Comparison of ENCODE assay signal across 1 cellular context in the genomic region with DNA sequence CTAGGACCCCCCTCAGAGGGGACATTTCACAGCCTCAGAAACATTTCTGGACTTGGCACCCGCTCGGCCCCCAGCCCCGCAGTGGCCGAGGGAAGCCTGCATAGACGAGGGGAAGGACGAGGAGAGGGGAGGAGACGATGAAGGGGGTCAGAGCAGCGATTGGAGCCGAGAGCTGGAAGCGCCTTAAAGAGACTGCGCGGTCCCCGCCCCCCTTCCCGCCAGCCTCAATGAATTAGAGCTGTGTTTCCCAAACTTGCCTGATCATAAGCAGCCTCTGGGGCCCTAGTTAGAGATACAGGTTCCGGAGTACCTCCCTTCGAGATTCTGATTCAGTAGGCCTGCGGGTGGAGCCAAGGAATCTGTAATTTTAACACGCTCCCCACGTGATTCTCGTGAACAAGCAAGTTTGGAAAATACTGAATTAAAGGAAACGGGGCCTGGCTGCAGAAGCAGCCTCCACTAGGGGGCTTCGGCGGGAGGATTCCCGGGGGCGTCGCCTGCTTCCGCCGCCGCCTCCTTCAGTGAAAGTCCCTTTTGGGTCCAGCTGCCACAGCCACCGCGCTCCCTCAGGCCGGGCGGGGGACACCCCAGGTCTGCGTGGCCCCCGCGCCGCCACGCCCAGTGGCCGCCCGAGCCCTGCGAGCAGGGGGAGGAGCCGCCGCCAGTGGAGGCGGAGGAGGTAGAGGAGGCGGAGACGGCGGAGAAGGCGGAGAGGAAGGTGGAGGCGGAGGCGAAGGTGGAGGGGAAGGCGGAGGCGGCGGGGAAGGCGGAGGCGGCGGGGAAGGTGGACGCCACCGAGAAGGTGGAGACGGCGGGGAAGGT.
TF ChIP-seq lines count a peak whose summit lies in the region.

Gene USP27X (plus strand): TSS at position 651 of the 822 bp plus-strand sequence. CDS start 824 bp downstream, outside the sequence.

TF ChIP-seq in HEK293, 187 proteins besides CTCF, POLR2A, EP300 and RAD21 (continued from another document and continues in another):
- no peak for TF ChIP-seq ZBTB6 (tag by site-specific recombination; IDR thresholded peaks at IDR 0.05)
- TF ChIP-seq ZBTB44 (tag by site-specific recombination; IDR thresholded peaks at IDR 0.05) = no peak
- no peak for TF ChIP-seq ZBTB10 (tag by site-specific recombination; IDR thresholded peaks at IDR 0.05)
- TF ChIP-seq ZBTB20 (tag by site-specific recombination; IDR thresholded peaks at IDR 0.05) = peak; percentile 99
- peak; percentile 53 for TF ChIP-seq ZBTB48 (tag by site-specific recombination; IDR thresholded peaks at IDR 0.05)
- no peak for TF ChIP-seq GLI2 (tag by site-specific recombination; IDR thresholded peaks at IDR 0.05; ENCODE audit: borderline replicate concordance, low read depth)
- no peak for TF ChIP-seq ZNF792 (tag by site-specific recombination; IDR thresholded peaks at IDR 0.05)
- peak; percentile 99 for TF ChIP-seq ZFHX2 (tag by site-specific recombination; conservative IDR thresholded peaks at IDR 0.05)
- TF ChIP-seq ZNF513 (tag by site-specific recombination; IDR thresholded peaks at IDR 0.05) = peak; percentile 59
- no peak for TF ChIP-seq ZNF24 (tag by site-specific recombination; IDR thresholded peaks at IDR 0.05)
- TF ChIP-seq, protein P1, sequence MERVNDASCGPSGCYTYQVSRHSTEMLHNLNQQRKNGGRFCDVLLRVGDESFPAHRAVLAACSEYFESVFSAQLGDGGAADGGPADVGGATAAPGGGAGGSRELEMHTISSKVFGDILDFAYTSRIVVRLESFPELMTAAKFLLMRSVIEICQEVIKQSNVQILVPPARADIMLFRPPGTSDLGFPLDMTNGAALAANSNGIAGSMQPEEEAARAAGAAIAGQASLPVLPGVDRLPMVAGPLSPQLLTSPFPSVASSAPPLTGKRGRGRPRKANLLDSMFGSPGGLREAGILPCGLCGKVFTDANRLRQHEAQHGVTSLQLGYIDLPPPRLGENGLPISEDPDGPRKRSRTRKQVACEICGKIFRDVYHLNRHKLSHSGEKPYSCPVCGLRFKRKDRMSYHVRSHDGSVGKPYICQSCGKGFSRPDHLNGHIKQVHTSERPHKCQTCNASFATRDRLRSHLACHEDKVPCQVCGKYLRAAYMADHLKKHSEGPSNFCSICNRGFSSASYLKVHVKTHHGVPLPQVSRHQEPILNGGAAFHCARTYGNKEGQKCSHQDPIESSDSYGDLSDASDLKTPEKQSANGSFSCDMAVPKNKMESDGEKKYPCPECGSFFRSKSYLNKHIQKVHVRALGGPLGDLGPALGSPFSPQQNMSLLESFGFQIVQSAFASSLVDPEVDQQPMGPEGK (tag by site-specific recombination; IDR thresholded peaks at IDR 0.05) = peak; percentile 72
- TF ChIP-seq KLF8 (tag by site-specific recombination; IDR thresholded peaks at IDR 0.05) = peak; percentile 73; the same call in 1 of the 2 replicates
- TF ChIP-seq ZNF112 (tag by site-specific recombination; IDR thresholded peaks at IDR 0.05) = no peak
- no peak for TF ChIP-seq ZNF184 (tag by site-specific recombination; IDR thresholded peaks at IDR 0.05)
- TF ChIP-seq, protein P2, sequence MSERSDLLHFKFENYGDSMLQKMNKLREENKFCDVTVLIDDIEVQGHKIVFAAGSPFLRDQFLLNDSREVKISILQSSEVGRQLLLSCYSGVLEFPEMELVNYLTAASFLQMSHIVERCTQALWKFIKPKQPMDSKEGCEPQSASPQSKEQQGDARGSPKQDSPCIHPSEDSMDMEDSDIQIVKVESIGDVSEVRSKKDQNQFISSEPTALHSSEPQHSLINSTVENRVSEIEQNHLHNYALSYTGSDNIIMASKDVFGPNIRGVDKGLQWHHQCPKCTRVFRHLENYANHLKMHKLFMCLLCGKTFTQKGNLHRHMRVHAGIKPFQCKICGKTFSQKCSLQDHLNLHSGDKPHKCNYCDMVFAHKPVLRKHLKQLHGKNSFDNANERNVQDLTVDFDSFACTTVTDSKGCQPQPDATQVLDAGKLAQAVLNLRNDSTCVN (tag by site-specific recombination; optimal IDR thresholded peaks at IDR 0.05) = peak; percentile 45
- TF ChIP-seq ZNF302 (tag by site-specific recombination; IDR thresholded peaks at IDR 0.05; ENCODE audit: low read depth) = no peak
- no peak for TF ChIP-seq ZNF202 (tag by site-specific recombination; IDR thresholded peaks at IDR 0.05; ENCODE audit: borderline replicate concordance)
- TF ChIP-seq KLF1 (tag by site-specific recombination; IDR thresholded peaks at IDR 0.05) = peak; percentile 47; the same call in 1 of the 2 replicates
- TF ChIP-seq PRDM1 (tag by site-specific recombination; IDR thresholded peaks at IDR 0.05) = 0 out of 2 replicates have a peak, but pooled peaks have one; percentile 17
- no peak for TF ChIP-seq ZNF155 (tag by site-specific recombination; IDR thresholded peaks at IDR 0.05)
- TF ChIP-seq ZNF157 (tag by site-specific recombination; IDR thresholded peaks at IDR 0.05) = no peak
- TF ChIP-seq ZNF701 (tag by site-specific recombination; IDR thresholded peaks at IDR 0.05) = no peak
- TF ChIP-seq GLI4 (tag by site-specific recombination; IDR thresholded peaks at IDR 0.05) = no peak
- TF ChIP-seq ZNF530 (tag by site-specific recombination; IDR thresholded peaks at IDR 0.05; ENCODE audit: low read depth) = no peak
- TF ChIP-seq ZBTB17 (tag by site-specific recombination; IDR thresholded peaks at IDR 0.05) = peak; percentile 40
- TF ChIP-seq, protein P3, sequence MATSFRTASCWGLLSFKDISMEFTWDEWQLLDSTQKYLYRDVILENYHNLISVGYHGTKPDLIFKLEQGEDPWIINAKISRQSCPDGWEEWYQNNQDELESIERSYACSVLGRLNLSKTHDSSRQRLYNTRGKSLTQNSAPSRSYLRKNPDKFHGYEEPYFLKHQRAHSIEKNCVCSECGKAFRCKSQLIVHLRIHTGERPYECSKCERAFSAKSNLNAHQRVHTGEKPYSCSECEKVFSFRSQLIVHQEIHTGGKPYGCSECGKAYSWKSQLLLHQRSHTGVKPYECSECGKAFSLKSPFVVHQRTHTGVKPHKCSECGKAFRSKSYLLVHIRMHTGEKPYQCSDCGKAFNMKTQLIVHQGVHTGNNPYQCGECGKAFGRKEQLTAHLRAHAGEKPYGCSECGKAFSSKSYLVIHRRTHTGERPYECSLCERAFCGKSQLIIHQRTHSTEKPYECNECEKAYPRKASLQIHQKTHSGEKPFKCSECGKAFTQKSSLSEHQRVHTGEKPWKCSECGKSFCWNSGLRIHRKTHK (tag by site-specific recombination; IDR thresholded peaks at IDR 0.05) = no peak
- TF ChIP-seq ZNF558 (tag by site-specific recombination; IDR thresholded peaks at IDR 0.05) = no peak
- TF ChIP-seq ZNF23 (tag by site-specific recombination; IDR thresholded peaks at IDR 0.05; ENCODE audit: borderline replicate concordance) = no peak
- no peak for TF ChIP-seq ZBTB1 (tag by site-specific recombination; IDR thresholded peaks at IDR 0.05)
- TF ChIP-seq ZNF785 (tag by site-specific recombination; IDR thresholded peaks at IDR 0.05) = no peak
- no peak for TF ChIP-seq ZNF548 (tag by site-specific recombination; IDR thresholded peaks at IDR 0.05)
- TF ChIP-seq ZNF362 (tag by site-specific recombination; IDR thresholded peaks at IDR 0.05) = no peak
- no peak for TF ChIP-seq BCL11B (tag by site-specific recombination; IDR thresholded peaks at IDR 0.05; ENCODE audit: low read depth)
- TF ChIP-seq ZNF830 (tag by site-specific recombination; IDR thresholded peaks at IDR 0.05; ENCODE audit: low read depth) = no peak
- TF ChIP-seq KLF16 (tag by site-specific recombination; IDR thresholded peaks at IDR 0.05) = 0 out of 2 replicates have a peak, but pooled peaks have one; percentile 26
- TF ChIP-seq ZNF133 (tag by site-specific recombination; IDR thresholded peaks at IDR 0.05) = no peak
- TF ChIP-seq, protein P4, sequence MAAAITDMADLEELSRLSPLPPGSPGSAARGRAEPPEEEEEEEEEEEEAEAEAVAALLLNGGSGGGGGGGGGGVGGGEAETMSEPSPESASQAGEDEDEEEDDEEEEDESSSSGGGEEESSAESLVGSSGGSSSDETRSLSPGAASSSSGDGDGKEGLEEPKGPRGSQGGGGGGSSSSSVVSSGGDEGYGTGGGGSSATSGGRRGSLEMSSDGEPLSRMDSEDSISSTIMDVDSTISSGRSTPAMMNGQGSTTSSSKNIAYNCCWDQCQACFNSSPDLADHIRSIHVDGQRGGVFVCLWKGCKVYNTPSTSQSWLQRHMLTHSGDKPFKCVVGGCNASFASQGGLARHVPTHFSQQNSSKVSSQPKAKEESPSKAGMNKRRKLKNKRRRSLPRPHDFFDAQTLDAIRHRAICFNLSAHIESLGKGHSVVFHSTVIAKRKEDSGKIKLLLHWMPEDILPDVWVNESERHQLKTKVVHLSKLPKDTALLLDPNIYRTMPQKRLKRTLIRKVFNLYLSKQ (tag by site-specific recombination; IDR thresholded peaks at IDR 0.05; ENCODE audit: borderline replicate concordance) = no peak
- TF ChIP-seq, protein P5, sequence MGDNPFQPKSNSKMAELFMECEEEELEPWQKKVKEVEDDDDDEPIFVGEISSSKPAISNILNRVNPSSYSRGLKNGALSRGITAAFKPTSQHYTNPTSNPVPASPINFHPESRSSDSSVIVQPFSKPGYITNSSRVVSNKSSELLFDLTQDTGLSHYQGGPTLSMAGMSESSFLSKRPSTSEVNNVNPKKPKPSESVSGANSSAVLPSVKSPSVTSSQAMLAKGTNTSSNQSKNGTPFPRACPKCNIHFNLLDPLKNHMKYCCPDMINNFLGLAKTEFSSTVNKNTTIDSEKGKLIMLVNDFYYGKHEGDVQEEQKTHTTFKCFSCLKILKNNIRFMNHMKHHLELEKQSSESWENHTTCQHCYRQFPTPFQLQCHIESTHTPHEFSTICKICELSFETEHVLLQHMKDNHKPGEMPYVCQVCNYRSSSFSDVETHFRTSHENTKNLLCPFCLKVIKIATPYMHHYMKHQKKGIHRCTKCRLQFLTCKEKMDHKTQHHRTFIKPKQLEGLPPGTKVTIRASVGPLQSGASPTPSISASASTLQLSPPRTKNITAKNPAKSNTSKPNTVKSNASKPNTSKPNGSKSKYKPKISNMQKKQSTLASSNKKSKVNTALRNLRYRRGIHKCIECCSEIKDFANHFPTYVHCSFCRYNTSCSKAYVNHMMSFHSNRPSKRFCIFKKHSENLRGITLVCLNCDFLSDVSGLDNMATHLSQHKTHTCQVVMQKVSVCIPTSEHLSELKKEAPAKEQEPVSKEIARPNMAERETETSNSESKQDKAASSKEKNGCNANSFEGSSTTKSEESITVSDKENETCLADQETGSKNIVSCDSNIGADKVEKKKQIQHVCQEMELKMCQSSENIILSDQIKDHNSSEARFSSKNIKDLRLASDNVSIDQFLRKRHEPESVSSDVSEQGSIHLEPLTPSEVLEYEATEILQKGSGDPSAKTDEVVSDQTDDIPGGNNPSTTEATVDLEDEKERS (tag by site-specific recombination; IDR thresholded peaks at IDR 0.05) = no peak
